11 cellular contexts compared by ENCODE assay signal in the genomic region with DNA sequence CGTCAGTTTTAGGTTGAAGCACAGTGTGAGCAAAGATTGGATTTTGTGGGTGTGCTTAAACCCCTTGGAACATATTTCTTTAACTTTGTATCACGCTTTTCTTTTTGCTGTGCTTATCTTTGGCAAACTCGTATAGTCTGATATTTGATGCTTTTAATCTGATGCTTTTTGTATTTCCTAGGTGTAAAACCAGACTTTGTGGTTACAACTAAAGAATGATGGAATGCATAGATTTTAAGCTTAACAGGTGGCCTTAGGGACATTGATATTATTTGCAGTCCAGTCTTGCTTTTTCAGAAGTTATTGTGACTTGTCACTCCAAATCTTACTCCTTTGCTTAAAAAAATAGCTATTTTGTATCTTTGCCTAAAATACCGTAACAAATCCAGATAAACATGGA. TPM values are rescaled to one million over a fixed set of nuclear protein-coding genes. Genes with fewer than 3 reads are reported as not detected.
DNase-seq lines count a peak whose midpoint lies in the region; ATAC-seq and TF ChIP-seq lines count a peak whose summit lies in the region.
"Had no signal": no experiment of that assay in that cellular context is flagged by ENCODE, and none has a peak within 500 bp of the region (broad histone marks: within the 10 kb centered on the region; RNA-seq: fewer than 3 reads in every experiment).

No MANE protein-coding gene starts in this region.

- BruUV-seq in Calu3 (replicated peaks; lab: Mats Ljungman, UMichigan), result TSS peak; percentile 51

- no peaks in the 10 kb centered on the region for H3K9me3 Mint-ChIP-seq in Calu3 (ENCODE audit: low read depth, unreplicated experiment)

- H4K20me1 ChIP-seq in osteoblast (ENCODE audit: insufficient read depth, low read length), result peaks cover 15% of the 10 kb centered on the region

- H3K27me3 ChIP-seq in NT2/D1 (ENCODE audit: insufficient read depth, insufficient read length) (no peaks in the 10 kb centered on the region), endocrine pancreas (ENCODE audit: control insufficient read depth, insufficient read depth, low read length) (no peaks in the 10 kb centered on the region), osteoblast (ENCODE audit: insufficient read depth, low read length) (peaks cover 3% of the 10 kb centered on the region)

- peaks cover 51% of the 10 kb centered on the region for H3K79me2 ChIP-seq in osteoblast (ENCODE audit: insufficient read depth, low read length)

- H3K27ac ChIP-seq in osteoblast (ENCODE audit: low read depth, low read length), result no peak overlapping the region

- H2AFZ ChIP-seq in osteoblast (ENCODE audit: low read length), result no peak overlapping the region

- H3K4me1 ChIP-seq in NT2/D1 (ENCODE audit: insufficient read depth, insufficient read length) (no peaks in the 10 kb centered on the region), endocrine pancreas (ENCODE audit: control insufficient read depth, insufficient read depth, low read length) (no peaks in the 10 kb centered on the region), osteoblast (ENCODE audit: insufficient read depth, low read length) (peaks cover 17% of the 10 kb centered on the region)

- H3K27me3 Mint-ChIP-seq in Calu3 (ENCODE audit: unreplicated experiment), result peaks cover 8% of the 10 kb centered on the region

- H3K9me3 ChIP-seq in NT2/D1 (ENCODE audit: insufficient read depth, low read length) (no peaks in the 10 kb centered on the region), endocrine pancreas (ENCODE audit: control insufficient read depth, low read length) (no peaks in the 10 kb centered on the region), osteoblast (ENCODE audit: low read depth, low read length) (no peaks in the 10 kb centered on the region)

- CTCF ChIA-PET in Calu3 (lab: Charles Lee), result no interaction called here

- H3K4me3 ChIP-seq in NT2/D1 (ENCODE audit: insufficient read length, low read depth) (peak overlapping the region; percentile 76), endocrine pancreas (ENCODE audit: control insufficient read depth, insufficient read depth, low read length) (peak overlapping the region; percentile 95), osteoblast (ENCODE audit: insufficient read depth, low read length) (peak overlapping the region; percentile 91)

- H3K36me3 Mint-ChIP-seq in Calu3 (ENCODE audit: insufficient read depth, unreplicated experiment), result peaks cover 17% of the 10 kb centered on the region

- DNase-seq in Calu3, result no peak
- DNase-seq in NT2/D1 (ENCODE audit: low read depth, low spot score), result no peak
- DNase-seq in osteoblast (ENCODE audit: insufficient read length, low spot score, missing footprints), result no peak
- DNase-seq in MV-4-11 (lab: John Stamatoyannopoulos, UW), result no peak
- DNase-seq in NOMO-1 treated with DMSO at 0.1 percent for 48 hours (lab: John Stamatoyannopoulos, UW; ENCODE audit: unreplicated experiment), result no peak
- DNase-seq: activated CD4-positive, alpha-beta T cell treated with anti-CD3 and anti-CD28 coated beads for 4 hours; NCI-H187; stimulated activated CD4-positive, alpha-beta T cell treated with anti-CD3 and anti-CD28 coated beads, Interleukin-4, amount 100 ng/mL, for 1 hour had no signal

- ATAC-seq in HG03175 (IDR thresholded peaks at IDR 0.05; ENCODE audit: unreplicated experiment) (no peak), GM18858 (IDR thresholded peaks at IDR 0.05; ENCODE audit: unreplicated experiment) (no peak)

- peak overlapping the region; percentile 91 for H3K4me2 ChIP-seq in osteoblast (ENCODE audit: insufficient read depth, low read length)

- H3K9ac ChIP-seq in NT2/D1 (ENCODE audit: insufficient read length, low read depth), result peak overlapping the region; percentile 14
- H3K9ac ChIP-seq in endocrine pancreas (ENCODE audit: control insufficient read depth, insufficient read depth, low read length), result peak overlapping the region; percentile 98

- peak overlapping the region; percentile 74 for H3K27ac Mint-ChIP-seq in Calu3 (ENCODE audit: unreplicated experiment)

- peak overlapping the region; percentile 95 for H3K4me3 Mint-ChIP-seq in Calu3 (ENCODE audit: low read depth, unreplicated experiment)

- peaks cover 21% of the 10 kb centered on the region for H3K4me1 Mint-ChIP-seq in Calu3 (ENCODE audit: low read depth, unreplicated experiment)

- TF ChIP-seq CTCF in Calu3 (IDR thresholded peaks at IDR 0.05; ENCODE audit: unreplicated experiment), result no peak
- TF ChIP-seq CTCF in osteoblast (IDR thresholded peaks at IDR 0.05; ENCODE audit: extremely low read depth, low read depth, low read length), result no peak

- intact Hi-C loops in Calu3 (cut with micrococcal nuclease; ENCODE audit: unreplicated experiment), result no loop called here

- H3K36me3 ChIP-seq in NT2/D1 (ENCODE audit: insufficient read depth, insufficient read length, low read length) (peaks cover 3% of the 10 kb centered on the region), endocrine pancreas (ENCODE audit: control insufficient read depth, insufficient read depth, low read length) (no peaks in the 10 kb centered on the region), osteoblast (ENCODE audit: insufficient read depth, low read length) (no peaks in the 10 kb centered on the region)

RNA-seq across cellular contexts. Expression of a gene that starts 1.3 kb away (rescaled TPM):
- 7.9 and 10.8 TPM in 2 replicates for total RNA-seq in Calu3 (2022)
- total RNA-seq in osteoblast, result 11.2 and 11.8 TPM in 2 replicates
